2 cellular contexts compared by ENCODE assay signal in genomic region chr1:11342677-11343076, GRCh38.
TF ChIP-seq lines count a peak whose summit lies in the region.

No MANE protein-coding gene starts in this region.

TF ChIP-seq in SK-N-SH, 30 proteins besides CTCF, POLR2A, EP300 and RAD21 (continued from another document):
- no peak for TF ChIP-seq ELF1 (IDR thresholded peaks at IDR 0.05)
- no peak for TF ChIP-seq EZH2phosphoT487 (IDR thresholded peaks at IDR 0.05; ENCODE audit: borderline replicate concordance, low read depth)

TF ChIP-seq in SK-N-SH treated with all-trans-retinoic acid at 6 μM for 48 hours, 23 proteins besides CTCF, POLR2A, EP300 and RAD21 (continued from another document):
- no peak for TF ChIP-seq ZNF70 (CRISPR knock-in tag; IDR thresholded peaks at IDR 0.05)
- TF ChIP-seq TOX (CRISPR knock-in tag; IDR thresholded peaks at IDR 0.05; ENCODE audit: borderline replicate concordance) = no peak
- no peak for TF ChIP-seq ZC3H10 (CRISPR knock-in tag; IDR thresholded peaks at IDR 0.05)
- no peak for TF ChIP-seq OSR1 (CRISPR knock-in tag; IDR thresholded peaks at IDR 0.05)
- TF ChIP-seq GLIS3 (CRISPR knock-in tag; IDR thresholded peaks at IDR 0.05) = no peak
- TF ChIP-seq, protein P1, sequence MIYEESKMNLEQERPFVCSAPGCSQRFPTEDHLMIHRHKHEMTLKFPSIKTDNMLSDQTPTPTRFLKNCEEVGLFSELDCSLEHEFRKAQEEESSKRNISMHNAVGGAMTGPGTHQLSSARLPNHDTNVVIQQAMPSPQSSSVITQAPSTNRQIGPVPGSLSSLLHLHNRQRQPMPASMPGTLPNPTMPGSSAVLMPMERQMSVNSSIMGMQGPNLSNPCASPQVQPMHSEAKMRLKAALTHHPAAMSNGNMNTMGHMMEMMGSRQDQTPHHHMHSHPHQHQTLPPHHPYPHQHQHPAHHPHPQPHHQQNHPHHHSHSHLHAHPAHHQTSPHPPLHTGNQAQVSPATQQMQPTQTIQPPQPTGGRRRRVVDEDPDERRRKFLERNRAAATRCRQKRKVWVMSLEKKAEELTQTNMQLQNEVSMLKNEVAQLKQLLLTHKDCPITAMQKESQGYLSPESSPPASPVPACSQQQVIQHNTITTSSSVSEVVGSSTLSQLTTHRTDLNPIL (CRISPR knock-in tag; IDR thresholded peaks at IDR 0.05; ENCODE audit: low read depth) = no peak
- TF ChIP-seq ESRRG (CRISPR knock-in tag; IDR thresholded peaks at IDR 0.05) = no peak
- no peak for TF ChIP-seq CSDC2 (CRISPR knock-in tag; IDR thresholded peaks at IDR 0.05)
- no peak for TF ChIP-seq BACH2 (CRISPR knock-in tag; IDR thresholded peaks at IDR 0.05; ENCODE audit: borderline replicate concordance)
- TF ChIP-seq PATZ1 (CRISPR knock-in tag; IDR thresholded peaks at IDR 0.05; ENCODE audit: borderline replicate concordance) = no peak
- no peak for TF ChIP-seq RARB (CRISPR knock-in tag; IDR thresholded peaks at IDR 0.05)
